Comparison of ENCODE assay signal across 18 cellular contexts in the genomic region with DNA sequence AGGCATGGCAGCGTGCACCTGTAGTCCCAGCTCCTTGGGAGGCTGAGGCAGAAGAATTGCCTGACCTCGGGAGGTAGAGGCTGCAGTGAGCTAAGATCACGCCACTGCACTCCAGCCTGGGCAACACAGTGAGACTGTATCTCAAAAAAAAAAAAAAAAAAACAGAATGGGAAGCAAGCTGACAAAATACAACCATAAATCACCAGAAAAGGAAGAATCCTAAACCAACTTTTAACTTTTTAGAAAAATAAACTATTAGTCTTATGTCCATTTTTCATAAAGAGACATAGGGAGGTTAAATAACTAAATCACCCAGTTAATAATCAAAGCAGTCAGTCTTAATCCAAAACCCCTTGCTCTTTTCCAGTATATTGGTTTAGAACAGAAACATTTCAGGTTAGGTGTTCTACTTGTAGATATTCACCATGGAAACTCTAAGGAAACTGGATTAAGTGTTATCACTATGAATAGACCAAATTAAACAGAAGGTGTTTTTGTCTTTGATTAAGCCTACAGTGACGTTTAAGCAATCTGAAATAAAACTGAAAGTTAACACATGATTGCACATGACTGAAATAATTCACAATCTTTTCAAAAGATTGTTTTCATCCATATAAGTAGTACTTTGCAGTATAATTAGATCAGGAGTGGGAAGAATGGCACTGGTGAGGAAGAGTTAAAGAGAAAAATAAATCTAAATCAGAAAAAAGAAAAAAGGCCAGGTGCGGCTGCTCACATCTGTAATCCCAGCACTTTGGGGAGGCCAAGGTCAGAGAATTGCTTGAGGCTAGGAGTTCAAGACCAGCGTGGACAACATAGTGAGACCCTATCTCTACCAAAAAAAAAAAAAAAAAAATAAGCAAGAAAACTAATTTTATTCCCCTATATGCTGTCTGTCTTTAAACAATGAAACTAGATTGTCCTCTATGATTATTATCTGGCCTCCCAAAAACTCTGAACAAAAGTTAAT. TPM values are rescaled to one million over a fixed set of nuclear protein-coding genes. Genes with fewer than 3 reads are reported as not detected.
A peak's percentile ranks its signal among the peaks of the same experiment; 100 is the strongest.
DNase-seq lines count a peak whose midpoint lies in the region; ATAC-seq, FAIRE-seq and TF ChIP-seq lines count a peak whose summit lies in the region.
"Had no signal": no experiment of that assay in that cellular context is flagged by ENCODE, and none has a peak within 500 bp of the region (broad histone marks: within the 10 kb centered on the region; RNA-seq: fewer than 3 reads in every experiment).

No MANE protein-coding gene starts in this region.

- H3K36me3 Mint-ChIP-seq in activated CD8-positive, alpha-beta memory T cell treated with anti-CD3 and anti-CD28 coated beads, Interleukin-2, amount 10 ng/mL, durations not matched to agents 7 days and 5 days: no peaks in the 10 kb centered on the region
- no peaks in the 10 kb centered on the region for H3K36me3 Mint-ChIP-seq in stimulated activated effector memory CD8-positive, alpha-beta T cell treated with anti-CD3 and anti-CD28 coated beads, Interleukin-12 subunit alpha, Interleukin-12 subunit beta, amount 100 ng/mL, for 72 hours
- H3K36me3 Mint-ChIP-seq: CD14-positive monocyte had no signal

- intact Hi-C loops in stomach (cut with DNase I; ENCODE audit: low total_unique reads): no loop called here

- peak; percentile 39 for FAIRE-seq in GM19239 (lab: Jason Lieb, UNC)
- FAIRE-seq in TTC549 (lab: Jason Lieb, UNC): peak; percentile 73
- FAIRE-seq in islet of Langerhans (lab: Jason Lieb, UNC): peak; percentile 97

- no peak for TF ChIP-seq EP300 in stomach (IDR thresholded peaks at IDR 0.05)

- H3K4me1 Mint-ChIP-seq in activated CD8-positive, alpha-beta memory T cell treated with anti-CD3 and anti-CD28 coated beads, Interleukin-2, amount 10 ng/mL, durations not matched to agents 7 days and 5 days: no peaks in the 10 kb centered on the region
- H3K4me1 Mint-ChIP-seq in stimulated activated effector memory CD8-positive, alpha-beta T cell treated with anti-CD3 and anti-CD28 coated beads, Interleukin-12 subunit alpha, Interleukin-12 subunit beta, amount 100 ng/mL, for 72 hours: no peaks in the 10 kb centered on the region
- H3K4me1 Mint-ChIP-seq: CD14-positive monocyte had no signal

- H3K4me3 Mint-ChIP-seq in activated CD8-positive, alpha-beta memory T cell treated with anti-CD3 and anti-CD28 coated beads, Interleukin-2, amount 10 ng/mL, durations not matched to agents 7 days and 5 days: no peak overlapping the region
- no peak overlapping the region for H3K4me3 Mint-ChIP-seq in stimulated activated effector memory CD8-positive, alpha-beta T cell treated with anti-CD3 and anti-CD28 coated beads, Interleukin-12 subunit alpha, Interleukin-12 subunit beta, amount 100 ng/mL, for 72 hours
- H3K4me3 Mint-ChIP-seq: CD14-positive monocyte, H9 had no signal

- no peaks in the 10 kb centered on the region for H3K36me3 ChIP-seq in stomach

- H3K9me3 Mint-ChIP-seq in activated CD8-positive, alpha-beta memory T cell treated with anti-CD3 and anti-CD28 coated beads, Interleukin-2, amount 10 ng/mL, durations not matched to agents 7 days and 5 days (ENCODE audit: low read depth): no peaks in the 10 kb centered on the region
- no peaks in the 10 kb centered on the region for H3K9me3 Mint-ChIP-seq in stimulated activated effector memory CD8-positive, alpha-beta T cell treated with anti-CD3 and anti-CD28 coated beads, Interleukin-12 subunit alpha, Interleukin-12 subunit beta, amount 100 ng/mL, for 72 hours
- H3K9me3 Mint-ChIP-seq: H9 had no signal

- H3K27me3 ChIP-seq in stomach: no peaks in the 10 kb centered on the region
- H3K27me3 ChIP-seq: SJCRH30 had no signal

- no peak for ATAC-seq in activated CD8-positive, alpha-beta memory T cell treated with anti-CD3 and anti-CD28 coated beads, Interleukin-2, amount 10 ng/mL, durations not matched to agents 7 days and 5 days
- ATAC-seq in stimulated activated effector memory CD8-positive, alpha-beta T cell treated with anti-CD3 and anti-CD28 coated beads, Interleukin-12 subunit alpha, Interleukin-12 subunit beta, amount 100 ng/mL, for 72 hours: no peak

- TF ChIP-seq POLR2A in stomach (IDR thresholded peaks at IDR 0.05): no peak

- H3K27me3 Mint-ChIP-seq in activated CD8-positive, alpha-beta memory T cell treated with anti-CD3 and anti-CD28 coated beads, Interleukin-2, amount 10 ng/mL, durations not matched to agents 7 days and 5 days: peaks cover 27% of the 10 kb centered on the region

- peak overlapping the region in 2 of 4 donors; percentile 3 to 21 for H3K4me3 ChIP-seq in stomach
- H3K4me3 ChIP-seq: PC-9, SJCRH30 had no signal

- TF ChIP-seq CTCF in stomach (IDR thresholded peaks at IDR 0.05): no peak

- no peaks in the 10 kb centered on the region for H3K9me3 ChIP-seq in stomach
- H3K9me3 ChIP-seq: SJCRH30 had no signal

- 31 to 49% (median 38%) methylated on average over 6 of the region's 6 CpGs for WGBS in stomach, 5 donors

- CTCF ChIA-PET in activated CD8-positive, alpha-beta memory T cell treated with anti-CD3 and anti-CD28 coated beads, Interleukin-2, amount 10 ng/mL, durations not matched to agents 7 days and 5 days (lab: Charles Lee): interaction anchor here (0.7 kb wide), 1 partner anchor 59 kb away, joined by 3 read pairs; no protein-coding TSS in a partner anchor

- no peak overlapping the region for H3K27ac Mint-ChIP-seq in activated CD8-positive, alpha-beta memory T cell treated with anti-CD3 and anti-CD28 coated beads, Interleukin-2, amount 10 ng/mL, durations not matched to agents 7 days and 5 days
- H3K27ac Mint-ChIP-seq in stimulated activated effector memory CD8-positive, alpha-beta T cell treated with anti-CD3 and anti-CD28 coated beads, Interleukin-12 subunit alpha, Interleukin-12 subunit beta, amount 100 ng/mL, for 72 hours: no peak overlapping the region
- H3K27ac Mint-ChIP-seq: H9 had no signal

- DNase-seq in GM19239 (ENCODE audit: insufficient read length, low spot score) (no peak), stomach (no peak)
- DNase-seq in activated CD8-positive, alpha-beta memory T cell treated with anti-CD3 and anti-CD28 coated beads, Interleukin-2, amount 10 ng/mL, durations not matched to agents 7 days and 5 days: no peak
- no peak for DNase-seq in stimulated activated effector memory CD8-positive, alpha-beta T cell treated with anti-CD3 and anti-CD28 coated beads, Interleukin-12 subunit alpha, Interleukin-12 subunit beta, amount 100 ng/mL, for 72 hours (ENCODE audit: low spot score in 2 of 2)
- no peak for DNase-seq in activated naive CD4-positive, alpha-beta T cell treated with Interleukin-2 at 50 U/mL for 16 hours
- DNase-seq: ACHN, AML-193, DMS153, H9, KBM-7, NCI-H1436, NCI-H2081, NCI-H748 treated with DMSO at 0.1 percent for 48 hours, PC-9, SJCRH30 had no signal

- peaks cover 12 to 78% (median 44%) of the 10 kb centered on the region in 4 donors for H3K4me1 ChIP-seq in stomach
- H3K4me1 ChIP-seq: SJCRH30 had no signal

- peak overlapping the region; percentile 58 to 82 (median 72) for H3K27ac ChIP-seq in stomach
- H3K27ac ChIP-seq: PC-9, SJCRH30 had no signal

RNA-seq across cellular contexts. Expression of a gene that starts 9.6 kb away (rescaled TPM):
- 100 to 1,000 TPM in 2 of 5 donors, 10 to 100 TPM in 3; 57.1 to 198 (median 89.2) TPM for total RNA-seq in stomach
- 10 to 100 TPM in 1 of 3 donors, 1 to 10 TPM in 2; 6.2 to 11.6 (median 9.4) TPM for polyA plus RNA-seq in stomach
- total RNA-seq in activated CD8-positive, alpha-beta memory T cell treated with anti-CD3 and anti-CD28 coated beads, Interleukin-2, amount 10 ng/mL, durations not matched to agents 7 days and 5 days: 1 to 10 TPM; 1.3 to 2.8 TPM

Comparison
In these comparisons a context has a peak if more than half of its experiments do, and no peak if none do; other contexts are left out.
1. RNA of a gene that starts 9.6 kb away (total RNA-seq): 57.1 to 198 TPM in stomach; 1.3 to 2.8 TPM in activated CD8-positive, alpha-beta memory T cell treated with anti-CD3 and anti-CD28 coated beads, Interleukin-2, amount 10 ng/mL, durations not matched to agents 7 days and 5 days; every median in the first group is over 10 times any median in the second.